In genomic region chr17:76736349-76737081, GRCh38 we compare ENCODE assay signal across 1 cellular context.
TF ChIP-seq lines count a peak whose summit lies in the region.

No MANE protein-coding gene starts in this region.

TF ChIP-seq in H1, 55 proteins besides CTCF, POLR2A, EP300 and RAD21:
- TF ChIP-seq TEAD4 (IDR thresholded peaks at IDR 0.05; ENCODE audit: low read depth, low read length) (0 out of 2 replicates have a peak, but pooled peaks have one; percentile 29), TAF1 (IDR thresholded peaks at IDR 0.05; ENCODE audit: low read depth, low read length) (peak; percentile 63), BACH1 (IDR thresholded peaks at IDR 0.05; ENCODE audit: low read length) (0 out of 2 replicates have a peak, but pooled peaks have one; percentile 5), SIN3A (conservative IDR thresholded peaks at IDR 0.05 in 1 of 2, IDR thresholded peaks at IDR 0.05 in 1 of 2; ENCODE audit: low read depth in 1 of 2, low read length in 2 of 2) (peak in 1 of 2 experiments; percentile 11; a peak in 1 of 4 replicates), CHD7 (IDR thresholded peaks at IDR 0.05; ENCODE audit: insufficient replicate concordance, low read length) (no peak), SUZ12 (IDR thresholded peaks at IDR 0.05; ENCODE audit: low read length) (no peak), RBBP5 (IDR thresholded peaks at IDR 0.05; ENCODE audit: borderline replicate concordance, low read depth, low read length) (peak; percentile 70), POLR2AphosphoS5 (IDR thresholded peaks at IDR 0.05; ENCODE audit: low read depth, low read length) (peak; percentile 95; the same call in 1 of the 2 replicates), ASH2L (IDR thresholded peaks at IDR 0.05; ENCODE audit: low read length) (peak; percentile 66), TBP (IDR thresholded peaks at IDR 0.05; ENCODE audit: low read depth, low read length) (peak; percentile 66; the same call in 1 of the 2 replicates), CHD2 (IDR thresholded peaks at IDR 0.05; ENCODE audit: low read length) (0 out of 2 replicates have a peak, but pooled peaks have one; percentile 4), NRF1 (IDR thresholded peaks at IDR 0.05; ENCODE audit: low read depth, low read length) (no peak), YY1 (IDR thresholded peaks at IDR 0.05; ENCODE audit: low read depth, low read length) (peak; percentile 97), EGR1 (IDR thresholded peaks at IDR 0.05; ENCODE audit: borderline replicate concordance, low read depth, low read length) (peak; percentile 12; the same call in 1 of the 2 replicates), MAX (IDR thresholded peaks at IDR 0.05) (peak; percentile 68), TAF7 (optimal IDR thresholded peaks at IDR 0.05; ENCODE audit: borderline replicate concordance, low read depth, low read length) (peak; percentile 18), CREB1 (IDR thresholded peaks at IDR 0.05) (peak; percentile 24; the same call in 1 of the 2 replicates), KDM1A (IDR thresholded peaks at IDR 0.05; ENCODE audit: borderline replicate concordance, low read length) (no peak)
TF ChIP-seq in H1: peak in this region for 14.
